1 cellular context compared by ENCODE assay signal in the genomic region with DNA sequence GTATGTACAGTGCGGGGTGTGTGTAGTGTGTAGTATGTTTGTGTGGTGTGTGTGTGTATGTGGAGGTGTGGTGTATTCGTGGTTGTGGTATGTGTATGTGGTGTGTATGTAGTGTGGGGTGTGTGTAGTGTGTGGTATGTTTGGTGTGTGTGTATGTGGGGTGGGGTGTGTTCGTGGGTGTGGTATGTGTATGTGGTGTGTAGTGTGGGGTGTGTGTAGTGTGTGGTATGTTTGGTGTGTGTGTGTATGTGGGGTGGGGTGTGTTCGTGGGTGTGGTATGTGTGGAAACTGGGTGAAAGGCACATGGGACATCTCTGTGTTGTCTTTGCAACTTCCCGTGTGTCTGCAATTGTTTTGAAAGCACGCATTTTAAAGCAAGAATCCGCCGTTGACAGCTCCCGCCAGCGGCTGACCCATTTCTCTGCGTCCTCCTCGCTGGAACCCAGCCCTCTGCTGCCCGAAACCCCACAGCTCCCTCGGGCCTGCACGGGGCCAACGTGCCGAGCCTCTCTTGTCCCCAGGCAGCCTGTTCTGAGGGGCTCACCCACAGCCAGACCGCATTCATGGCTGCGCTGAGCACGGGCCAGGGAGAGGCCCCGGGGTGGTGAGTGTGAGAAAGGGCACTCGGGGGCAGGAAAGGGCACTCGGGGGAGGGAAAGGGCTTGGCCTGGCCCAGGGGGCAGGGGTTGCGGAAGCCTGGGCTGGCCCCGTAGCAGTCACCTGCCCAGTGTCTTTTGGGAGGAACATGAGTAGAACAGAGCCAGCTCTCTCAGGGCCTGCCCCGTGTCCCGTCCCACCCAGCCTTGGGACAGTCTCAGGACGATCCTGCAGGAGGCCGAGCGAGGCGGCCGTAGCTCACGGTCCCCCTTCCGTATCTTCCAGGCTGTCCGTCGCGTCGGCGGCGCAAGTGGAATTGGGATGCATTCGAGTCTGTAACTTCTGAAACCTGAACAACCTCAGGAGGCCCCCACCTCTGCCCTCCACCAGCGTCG.
TF ChIP-seq lines count a peak whose summit lies in the region.

No MANE protein-coding gene starts in this region.

TF ChIP-seq in HepG2, 621 proteins besides CTCF, POLR2A, EP300 and RAD21 (continued from another document and continues in another):
- TF ChIP-seq, protein P1, sequence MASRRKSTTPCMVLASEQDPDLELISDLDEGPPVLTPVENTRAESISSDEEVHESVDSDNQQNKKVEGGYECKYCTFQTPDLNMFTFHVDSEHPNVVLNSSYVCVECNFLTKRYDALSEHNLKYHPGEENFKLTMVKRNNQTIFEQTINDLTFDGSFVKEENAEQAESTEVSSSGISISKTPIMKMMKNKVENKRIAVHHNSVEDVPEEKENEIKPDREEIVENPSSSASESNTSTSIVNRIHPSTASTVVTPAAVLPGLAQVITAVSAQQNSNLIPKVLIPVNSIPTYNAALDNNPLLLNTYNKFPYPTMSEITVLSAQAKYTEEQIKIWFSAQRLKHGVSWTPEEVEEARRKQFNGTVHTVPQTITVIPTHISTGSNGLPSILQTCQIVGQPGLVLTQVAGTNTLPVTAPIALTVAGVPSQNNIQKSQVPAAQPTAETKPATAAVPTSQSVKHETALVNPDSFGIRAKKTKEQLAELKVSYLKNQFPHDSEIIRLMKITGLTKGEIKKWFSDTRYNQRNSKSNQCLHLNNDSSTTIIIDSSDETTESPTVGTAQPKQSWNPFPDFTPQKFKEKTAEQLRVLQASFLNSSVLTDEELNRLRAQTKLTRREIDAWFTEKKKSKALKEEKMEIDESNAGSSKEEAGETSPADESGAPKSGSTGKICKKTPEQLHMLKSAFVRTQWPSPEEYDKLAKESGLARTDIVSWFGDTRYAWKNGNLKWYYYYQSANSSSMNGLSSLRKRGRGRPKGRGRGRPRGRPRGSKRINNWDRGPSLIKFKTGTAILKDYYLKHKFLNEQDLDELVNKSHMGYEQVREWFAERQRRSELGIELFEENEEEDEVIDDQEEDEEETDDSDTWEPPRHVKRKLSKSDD (CRISPR knock-in tag; IDR thresholded peaks at IDR 0.05; ENCODE audit: low read depth): no peak
- TF ChIP-seq, protein P2, sequence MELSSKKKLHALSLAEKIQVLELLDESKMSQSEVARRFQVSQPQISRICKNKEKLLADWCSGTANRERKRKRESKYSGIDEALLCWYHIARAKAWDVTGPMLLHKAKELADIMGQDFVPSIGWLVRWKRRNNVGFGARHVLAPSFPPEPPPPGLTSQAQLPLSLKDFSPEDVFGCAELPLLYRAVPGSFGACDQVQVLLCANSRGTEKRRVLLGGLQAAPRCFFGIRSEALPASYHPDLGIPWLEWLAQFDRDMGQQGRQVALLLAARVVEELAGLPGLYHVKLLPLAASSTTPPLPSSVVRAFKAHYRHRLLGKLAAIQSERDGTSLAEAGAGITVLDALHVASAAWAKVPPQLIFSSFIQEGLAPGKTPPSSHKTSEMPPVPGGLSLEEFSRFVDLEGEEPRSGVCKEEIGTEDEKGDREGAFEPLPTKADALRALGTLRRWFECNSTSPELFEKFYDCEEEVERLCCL (CRISPR knock-in tag; IDR thresholded peaks at IDR 0.05; ENCODE audit: borderline replicate concordance): no peak
- no peak for TF ChIP-seq ZNF850 (CRISPR knock-in tag; conservative IDR thresholded peaks at IDR 0.05)
- TF ChIP-seq ERF (CRISPR knock-in tag; IDR thresholded peaks at IDR 0.05): no peak
- TF ChIP-seq, protein P3, sequence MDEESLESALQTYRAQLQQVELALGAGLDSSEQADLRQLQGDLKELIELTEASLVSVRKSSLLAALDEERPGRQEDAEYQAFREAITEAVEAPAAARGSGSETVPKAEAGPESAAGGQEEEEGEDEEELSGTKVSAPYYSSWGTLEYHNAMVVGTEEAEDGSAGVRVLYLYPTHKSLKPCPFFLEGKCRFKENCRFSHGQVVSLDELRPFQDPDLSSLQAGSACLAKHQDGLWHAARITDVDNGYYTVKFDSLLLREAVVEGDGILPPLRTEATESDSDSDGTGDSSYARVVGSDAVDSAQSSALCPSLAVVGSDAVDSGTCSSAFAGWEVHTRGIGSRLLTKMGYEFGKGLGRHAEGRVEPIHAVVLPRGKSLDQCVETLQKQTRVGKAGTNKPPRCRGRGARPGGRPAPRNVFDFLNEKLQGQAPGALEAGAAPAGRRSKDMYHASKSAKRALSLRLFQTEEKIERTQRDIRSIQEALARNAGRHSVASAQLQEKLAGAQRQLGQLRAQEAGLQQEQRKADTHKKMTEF (CRISPR knock-in tag; IDR thresholded peaks at IDR 0.05): no peak
- TF ChIP-seq ZNF800 (CRISPR knock-in tag; IDR thresholded peaks at IDR 0.05): no peak
- peak; percentile 28 for TF ChIP-seq RBM39 (IDR thresholded peaks at IDR 0.05; ENCODE audit: low read depth, low read length, poor library complexity, severe bottlenecking)
- TF ChIP-seq SIX4 (CRISPR knock-in tag; IDR thresholded peaks at IDR 0.05): no peak
- TF ChIP-seq, protein P4, sequence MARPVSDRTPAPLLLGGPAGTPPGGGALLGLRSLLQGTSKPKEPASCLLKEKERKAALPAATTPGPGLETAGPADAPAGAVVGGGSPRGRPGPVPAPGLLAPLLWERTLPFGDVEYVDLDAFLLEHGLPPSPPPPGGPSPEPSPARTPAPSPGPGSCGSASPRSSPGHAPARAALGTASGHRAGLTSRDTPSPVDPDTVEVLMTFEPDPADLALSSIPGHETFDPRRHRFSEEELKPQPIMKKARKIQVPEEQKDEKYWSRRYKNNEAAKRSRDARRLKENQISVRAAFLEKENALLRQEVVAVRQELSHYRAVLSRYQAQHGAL (CRISPR knock-in tag; IDR thresholded peaks at IDR 0.05; ENCODE audit: not compliant biosample characterization): no peak
- no peak for TF ChIP-seq ZNF136 (CRISPR knock-in tag; IDR thresholded peaks at IDR 0.05; ENCODE audit: low read depth)
- TF ChIP-seq UBTF (CRISPR knock-in tag; IDR thresholded peaks at IDR 0.05): peak; percentile 52; the same call in 1 of the 2 replicates
- TF ChIP-seq ZNF441 (CRISPR knock-in tag; IDR thresholded peaks at IDR 0.05; ENCODE audit: borderline replicate concordance): no peak
- TF ChIP-seq TRIM24 (CRISPR knock-in tag; IDR thresholded peaks at IDR 0.05): no peak
- TF ChIP-seq MAFG (CRISPR knock-in tag; IDR thresholded peaks at IDR 0.05): no peak
- TF ChIP-seq ARNTL (CRISPR knock-in tag; IDR thresholded peaks at IDR 0.05): no peak
- TF ChIP-seq NR2F1 (CRISPR knock-in tag; IDR thresholded peaks at IDR 0.05): peak; percentile 34 to 43; a peak in 1 of 4 replicates
- no peak for TF ChIP-seq ZNF225 (CRISPR knock-in tag; IDR thresholded peaks at IDR 0.05)
- no peak for TF ChIP-seq NR3C1 (CRISPR knock-in tag; IDR thresholded peaks at IDR 0.05)
- TF ChIP-seq GABPB1 (CRISPR knock-in tag; IDR thresholded peaks at IDR 0.05): no peak
- TF ChIP-seq, protein P5, sequence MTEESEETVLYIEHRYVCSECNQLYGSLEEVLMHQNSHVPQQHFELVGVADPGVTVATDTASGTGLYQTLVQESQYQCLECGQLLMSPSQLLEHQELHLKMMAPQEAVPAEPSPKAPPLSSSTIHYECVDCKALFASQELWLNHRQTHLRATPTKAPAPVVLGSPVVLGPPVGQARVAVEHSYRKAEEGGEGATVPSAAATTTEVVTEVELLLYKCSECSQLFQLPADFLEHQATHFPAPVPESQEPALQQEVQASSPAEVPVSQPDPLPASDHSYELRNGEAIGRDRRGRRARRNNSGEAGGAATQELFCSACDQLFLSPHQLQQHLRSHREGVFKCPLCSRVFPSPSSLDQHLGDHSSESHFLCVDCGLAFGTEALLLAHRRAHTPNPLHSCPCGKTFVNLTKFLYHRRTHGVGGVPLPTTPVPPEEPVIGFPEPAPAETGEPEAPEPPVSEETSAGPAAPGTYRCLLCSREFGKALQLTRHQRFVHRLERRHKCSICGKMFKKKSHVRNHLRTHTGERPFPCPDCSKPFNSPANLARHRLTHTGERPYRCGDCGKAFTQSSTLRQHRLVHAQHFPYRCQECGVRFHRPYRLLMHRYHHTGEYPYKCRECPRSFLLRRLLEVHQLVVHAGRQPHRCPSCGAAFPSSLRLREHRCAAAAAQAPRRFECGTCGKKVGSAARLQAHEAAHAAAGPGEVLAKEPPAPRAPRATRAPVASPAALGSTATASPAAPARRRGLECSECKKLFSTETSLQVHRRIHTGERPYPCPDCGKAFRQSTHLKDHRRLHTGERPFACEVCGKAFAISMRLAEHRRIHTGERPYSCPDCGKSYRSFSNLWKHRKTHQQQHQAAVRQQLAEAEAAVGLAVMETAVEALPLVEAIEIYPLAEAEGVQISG (CRISPR knock-in tag; IDR thresholded peaks at IDR 0.05): no peak
- TF ChIP-seq, protein P6, sequence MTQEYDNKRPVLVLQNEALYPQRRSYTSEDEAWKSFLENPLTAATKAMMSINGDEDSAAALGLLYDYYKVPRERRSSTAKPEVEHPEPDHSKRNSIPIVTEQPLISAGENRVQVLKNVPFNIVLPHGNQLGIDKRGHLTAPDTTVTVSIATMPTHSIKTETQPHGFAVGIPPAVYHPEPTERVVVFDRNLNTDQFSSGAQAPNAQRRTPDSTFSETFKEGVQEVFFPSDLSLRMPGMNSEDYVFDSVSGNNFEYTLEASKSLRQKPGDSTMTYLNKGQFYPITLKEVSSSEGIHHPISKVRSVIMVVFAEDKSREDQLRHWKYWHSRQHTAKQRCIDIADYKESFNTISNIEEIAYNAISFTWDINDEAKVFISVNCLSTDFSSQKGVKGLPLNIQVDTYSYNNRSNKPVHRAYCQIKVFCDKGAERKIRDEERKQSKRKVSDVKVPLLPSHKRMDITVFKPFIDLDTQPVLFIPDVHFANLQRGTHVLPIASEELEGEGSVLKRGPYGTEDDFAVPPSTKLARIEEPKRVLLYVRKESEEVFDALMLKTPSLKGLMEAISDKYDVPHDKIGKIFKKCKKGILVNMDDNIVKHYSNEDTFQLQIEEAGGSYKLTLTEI (CRISPR knock-in tag; conservative IDR thresholded peaks at IDR 0.05): no peak
- TF ChIP-seq TAF15 (IDR thresholded peaks at IDR 0.05; ENCODE audit: low read depth, low read length, poor library complexity, severe bottlenecking): no peak
